ENCODE assay signal across 9 cellular contexts in genomic region chr2:181680937-181681811, GRCh38. TPM values are rescaled to one million over a fixed set of nuclear protein-coding genes. Genes with fewer than 3 reads are reported as not detected.
DNase-seq lines count a peak whose midpoint lies in the region; ATAC-seq and TF ChIP-seq lines count a peak whose summit lies in the region.
"Had no signal": no experiment of that assay in that cellular context is flagged by ENCODE, and none has a peak within 500 bp of the region (broad histone marks: within the 10 kb centered on the region; RNA-seq: fewer than 3 reads in every experiment).

No MANE protein-coding gene starts in this region.

- peaks cover 78% of the 10 kb centered on the region for H3K27me3 Mint-ChIP-seq in T-helper 17 cell

- in situ Hi-C loops in gastrocnemius medialis (cut with MboI; ENCODE audit: low sequenced_read_pairs in 4 of 4): no loop called here

- H3K4me1 Mint-ChIP-seq in T-helper 17 cell: peaks cover 30% of the 10 kb centered on the region

- peak overlapping the region; percentile 24 for H3K4me3 ChIP-seq in epithelial cell of proximal tubule (ENCODE audit: low read depth, low read length)
- peak overlapping the region in 3 of 4 donors; percentile 17 to 34 (median 24) for H3K4me3 ChIP-seq in gastrocnemius medialis
- H3K4me3 ChIP-seq: sigmoid colon had no signal

- H3K27ac ChIP-seq in gastrocnemius medialis: no peak overlapping the region
- H3K27ac ChIP-seq: sigmoid colon had no signal

- H3K4me3 Mint-ChIP-seq in T-helper 17 cell: peak overlapping the region; percentile 69

- peaks cover 0 to 6% of the 10 kb centered on the region in 2 donors for H3K4me1 ChIP-seq in gastrocnemius medialis

- H3K36me3 ChIP-seq in gastrocnemius medialis: no peaks in the 10 kb centered on the region
- H3K36me3 ChIP-seq: sigmoid colon had no signal

- peaks cover 82 to 88% (median 82%) of the 10 kb centered on the region in 3 donors for H3K27me3 ChIP-seq in gastrocnemius medialis

- DNase-seq in NCI-H82 (lab: John Stamatoyannopoulos, UW) (peak; percentile 95), NCI-H82 treated with DMSO at 0.1 percent for 48 hours (lab: John Stamatoyannopoulos, UW; ENCODE audit: unreplicated experiment) (no peak), T-helper 17 cell (no peak), epithelial cell of proximal tubule (ENCODE audit: low read depth) (no peak), gastrocnemius medialis (no peak), dermis blood vessel endothelial cell (no peak), SK-N-DZ (ENCODE audit: low spot score) (no peak), HCEC 1CT (no peak)
- DNase-seq: sigmoid colon had no signal

- peaks cover 6% of the 10 kb centered on the region for H3K36me3 Mint-ChIP-seq in T-helper 17 cell (ENCODE audit: low read depth)

- intact Hi-C loops in gastrocnemius medialis (cut with DNase I; ENCODE audit: low total_unique reads): no loop called here

- no peak for TF ChIP-seq POLR2A in gastrocnemius medialis (IDR thresholded peaks at IDR 0.05)

- no peak for TF ChIP-seq CTCF in epithelial cell of proximal tubule (conservative IDR thresholded peaks at IDR 0.05; ENCODE audit: low read depth, low read length)
- TF ChIP-seq CTCF in gastrocnemius medialis (IDR thresholded peaks at IDR 0.05 in 4 of 5, conservative IDR thresholded peaks at IDR 0.05 in 1 of 5): no peak

- no peak overlapping the region for H3K27ac Mint-ChIP-seq in T-helper 17 cell

- ATAC-seq in T-helper 17 cell: no peak
- ATAC-seq in gastrocnemius medialis: no peak

- H3K9me3 ChIP-seq in T-helper 17 cell (ENCODE audit: control insufficient read depth, low read length, poor library complexity, severe bottlenecking) (no peaks in the 10 kb centered on the region), gastrocnemius medialis (no peaks in the 10 kb centered on the region)
- H3K9me3 ChIP-seq: sigmoid colon had no signal

RNA-seq across cellular contexts. Expression of gene NEUROD1, which starts 0.9 kb away (rescaled TPM):
- total RNA-seq in T-helper 17 cell (not detected), epithelial cell of proximal tubule (not detected in 2 replicates), gastrocnemius medialis (not detected), dermis blood vessel endothelial cell (not detected in 2 replicates)
- polyA plus RNA-seq in SK-N-DZ (2014; cell fraction: cytosol; rRNA removed): 9.0 and 9.8 TPM in 2 replicates
- 5.2 and 14.1 TPM in 2 replicates for polyA plus RNA-seq in SK-N-DZ (2014; cell fraction: nucleus; rRNA removed)
- total RNA-seq: sigmoid colon had no signal

RNA-seq across cellular contexts. Expression of gene CERKL, which starts 24.3 kb away (rescaled TPM):
- not detected for total RNA-seq in T-helper 17 cell
- total RNA-seq in epithelial cell of proximal tubule: 0.14 and 0.40 TPM in 2 replicates
- under 1 TPM in 1 of 4 donors, not detected in 3; 0.07 TPM for total RNA-seq in gastrocnemius medialis
- total RNA-seq in dermis blood vessel endothelial cell: not detected in 2 replicates
- polyA plus RNA-seq in SK-N-DZ (2014; cell fraction: cytosol; rRNA removed): 3.1 and 4.5 TPM in 2 replicates
- polyA plus RNA-seq in SK-N-DZ (2014; cell fraction: nucleus; rRNA removed): 2.2 and 4.0 TPM in 2 replicates
- total RNA-seq: sigmoid colon had no signal
